ENCODE assay signal across 8 cellular contexts in genomic region chr9:2181794-2182193, GRCh38.
DNase-seq lines count a peak whose midpoint lies in the region; ATAC-seq and TF ChIP-seq lines count a peak whose summit lies in the region.

No MANE protein-coding gene starts in this region.

- peak in 1 of 2 donors; percentile 51 for ATAC-seq in lower lobe of right lung
- no peak for ATAC-seq in HG03469 (IDR thresholded peaks at IDR 0.05; ENCODE audit: unreplicated experiment)
- no peak for ATAC-seq in GM18907 (IDR thresholded peaks at IDR 0.05; ENCODE audit: unreplicated experiment)

- H3K36me3 ChIP-seq in lower lobe of right lung, result peaks cover 52% of the 10 kb centered on the region

- no peak for TF ChIP-seq CTCF in Calu3 (IDR thresholded peaks at IDR 0.05; ENCODE audit: unreplicated experiment)
- TF ChIP-seq CTCF in HL-60 (IDR thresholded peaks at IDR 0.05; ENCODE audit: insufficient read depth, low read length), result peak; percentile 30
- TF ChIP-seq CTCF in brain (conservative IDR thresholded peaks at IDR 0.05), result peak; percentile 31 to 55
- TF ChIP-seq CTCF in lower lobe of right lung (IDR thresholded peaks at IDR 0.05), result peak; percentile 46

- no peaks in the 10 kb centered on the region for H3K36me3 Mint-ChIP-seq in Calu3 (ENCODE audit: insufficient read depth, unreplicated experiment)
- H3K36me3 Mint-ChIP-seq in brain, result peaks cover 59% of the 10 kb centered on the region

- H3K9me3 ChIP-seq in lower lobe of right lung, result no peaks in the 10 kb centered on the region

- no peaks in the 10 kb centered on the region for H3K4me1 ChIP-seq in lower lobe of right lung

- no peaks in the 10 kb centered on the region for H3K27me3 Mint-ChIP-seq in Calu3 (ENCODE audit: unreplicated experiment)
- H3K27me3 Mint-ChIP-seq in brain, result no peaks in the 10 kb centered on the region

- no peak overlapping the region for H3K4me3 ChIP-seq in HL-60 (replicated peaks; ENCODE audit: insufficient read depth, low read length)
- H3K4me3 ChIP-seq in lower lobe of right lung, result no peak overlapping the region

- no peaks in the 10 kb centered on the region for H3K9me3 Mint-ChIP-seq in Calu3 (ENCODE audit: low read depth, unreplicated experiment)
- no peaks in the 10 kb centered on the region for H3K9me3 Mint-ChIP-seq in brain

- no peak overlapping the region for H3K4me3 Mint-ChIP-seq in Calu3 (ENCODE audit: low read depth, unreplicated experiment)
- H3K4me3 Mint-ChIP-seq in brain, result peak overlapping the region in 1 of 5 experiments; percentile 40

- H3K4me1 Mint-ChIP-seq in Calu3 (ENCODE audit: low read depth, unreplicated experiment), result peaks cover 11% of the 10 kb centered on the region
- H3K4me1 Mint-ChIP-seq in brain, result peaks cover 46% of the 10 kb centered on the region

- H3K27ac Mint-ChIP-seq in Calu3 (ENCODE audit: unreplicated experiment) (no peak overlapping the region), brain (peak overlapping the region; percentile 29 to 92 (median 79))

- CTCF ChIA-PET in Calu3 (lab: Charles Lee), result no interaction called here

- intact Hi-C loops in Calu3 (cut with micrococcal nuclease; ENCODE audit: unreplicated experiment) (loop anchor here (2.0 kb wide), 1 partner anchor 49 kb away; no protein-coding TSS in a partner anchor), lower lobe of right lung (cut with DNase I) (no loop called here)

- H3K27me3 ChIP-seq in HL-60 (ENCODE audit: insufficient read depth, poor library complexity, severe bottlenecking), result no peaks in the 10 kb centered on the region
- no peaks in the 10 kb centered on the region for H3K27me3 ChIP-seq in lower lobe of right lung (ENCODE audit: low read depth)

- BruUV-seq in Calu3 (replicated peaks; lab: Mats Ljungman, UMichigan), result no TSS peak

- no peak overlapping the region for H3K27ac ChIP-seq in HL-60 (replicated peaks)
- no peak overlapping the region for H3K27ac ChIP-seq in lower lobe of right lung

- peak; percentile 37 for DNase-seq in Calu3
- peak in 1 of 2 experiments; percentile 28 for DNase-seq in HL-60 (ENCODE audit: low read depth in 1 of 2, low spot score in 1 of 2)
- DNase-seq in lower lobe of right lung, result no peak
- no peak for DNase-seq in activated effector memory CD4-positive, alpha-beta T cell treated with Interleukin-2 at 50 U/mL for 16 hours
- no peak for DNase-seq in effector CD4-positive, alpha-beta T cell
